In genomic region chr11:44305149-44305642, GRCh38 we compare ENCODE assay signal across 11 cellular contexts. TPM values are rescaled to one million over a fixed set of nuclear protein-coding genes. Genes with fewer than 3 reads are reported as not detected.
DNase-seq lines count a peak whose midpoint lies in the region; ATAC-seq and TF ChIP-seq lines count a peak whose summit lies in the region.
"Had no signal": no experiment of that assay in that cellular context is flagged by ENCODE, and none has a peak within 500 bp of the region (broad histone marks: within the 10 kb centered on the region; RNA-seq: fewer than 3 reads in every experiment).

No MANE protein-coding gene starts in this region.

- POLR2A ChIA-PET in BJ (lab: Charles Lee), result no interaction called here

- no peak overlapping the region for H3K27ac ChIP-seq in osteoblast (ENCODE audit: low read depth, low read length)
- H3K27ac ChIP-seq: epithelial cell of prostate, VCaP had no signal

- ATAC-seq in effector memory CD8-positive, alpha-beta T cell (replicated peaks), result no peak

- H3K27ac Mint-ChIP-seq in effector memory CD8-positive, alpha-beta T cell, result peak overlapping the region in 1 of 2 donors; percentile 83

- no peak overlapping the region for H3K4me2 ChIP-seq in osteoblast (ENCODE audit: insufficient read depth, low read length)

- H3K4me1 ChIP-seq in osteoblast (ENCODE audit: insufficient read depth, low read length), result peaks cover 26% of the 10 kb centered on the region

- CTCF ChIA-PET in BJ (lab: Yijun Ruan, JAX), result no interaction called here

- no peaks in the 10 kb centered on the region for H3K36me3 ChIP-seq in BJ (ENCODE audit: control insufficient read depth, insufficient read depth, low read length)
- no peaks in the 10 kb centered on the region for H3K36me3 ChIP-seq in osteoblast (ENCODE audit: insufficient read depth, low read length)

- no peak overlapping the region for H2AFZ ChIP-seq in osteoblast (ENCODE audit: low read length)

- H3K79me2 ChIP-seq in osteoblast (ENCODE audit: insufficient read depth, low read length), result no peaks in the 10 kb centered on the region

- H3K4me3 ChIP-seq in BJ (ENCODE audit: low read depth, low read length) (peak overlapping the region; percentile 45), osteoblast (ENCODE audit: insufficient read depth, low read length) (peak overlapping the region; percentile 28)
- H3K4me3 ChIP-seq in Jurkat, Clone E6-1 (ENCODE audit: low read length), result peak overlapping the region; percentile 23

- TF ChIP-seq CTCF in BJ (IDR thresholded peaks at IDR 0.05; ENCODE audit: insufficient read depth, low read depth, low read length), result no peak
- TF ChIP-seq CTCF in osteoblast (IDR thresholded peaks at IDR 0.05; ENCODE audit: extremely low read depth, low read depth, low read length), result no peak

- H3K27me3 ChIP-seq in BJ (ENCODE audit: control insufficient read depth, insufficient read depth, low read length) (peaks cover 9% of the 10 kb centered on the region), osteoblast (ENCODE audit: insufficient read depth, low read length) (peaks cover 65% of the 10 kb centered on the region)

- H4K20me1 ChIP-seq in osteoblast (ENCODE audit: insufficient read depth, low read length), result peaks cover 5% of the 10 kb centered on the region

- H3K9me3 ChIP-seq in osteoblast (ENCODE audit: low read depth, low read length), result no peaks in the 10 kb centered on the region

- H3K27me3 Mint-ChIP-seq in effector memory CD8-positive, alpha-beta T cell, result peaks cover 78 to 100% of the 10 kb centered on the region in 2 donors

- H3K4me3 Mint-ChIP-seq in effector memory CD8-positive, alpha-beta T cell, result peak overlapping the region; percentile 84 to 93

- no peaks in the 10 kb centered on the region for H3K36me3 Mint-ChIP-seq in effector memory CD8-positive, alpha-beta T cell (ENCODE audit: insufficient read depth)

- no peaks in the 10 kb centered on the region for H3K9me3 Mint-ChIP-seq in effector memory CD8-positive, alpha-beta T cell

- DNase-seq in BJ (ENCODE audit: low read depth) (no peak), osteoblast (ENCODE audit: insufficient read length, low spot score, missing footprints) (peak; percentile 71), DMS153 (lab: John Stamatoyannopoulos, UW) (no peak), COLO668 (lab: John Stamatoyannopoulos, UW; ENCODE audit: unreplicated experiment) (no peak), COLO829 (ENCODE audit: low spot score) (no peak), iPS-NIHi11 (ENCODE audit: low spot score) (no peak)
- DNase-seq in Jurkat, Clone E6-1 (ENCODE audit: low read depth, low spot score), result no peak
- no peak for DNase-seq in effector memory CD8-positive, alpha-beta T cell
- DNase-seq: NCI-H187 treated with DMSO at 0.1 percent for 48 hours had no signal

- peaks cover 16 to 30% of the 10 kb centered on the region in 2 donors for H3K4me1 Mint-ChIP-seq in effector memory CD8-positive, alpha-beta T cell (ENCODE audit: low read depth in 2 of 2)

RNA-seq across cellular contexts. Expression of gene ALX4, which starts 4.7 kb away (rescaled TPM):
- 1.3 and 2.2 TPM in 2 replicates for polyA plus RNA-seq in BJ (2011; rRNA removed)
- polyA minus RNA-seq in BJ (2011; rRNA and poly(A)+ RNA removed), result 2.2 and 2.6 TPM in 2 replicates
- polyA plus RNA-seq in Jurkat, Clone E6-1 (2012; ENCODE audit: insufficient read depth, insufficient read length), result 0.25 TPM
- under 0.01 and 0.29 TPM in 2 replicates for total RNA-seq in osteoblast
